In genomic region chr14:64572721-64573508, GRCh38 we compare ENCODE assay signal across 13 cellular contexts. TPM values are rescaled to one million over a fixed set of nuclear protein-coding genes. Genes with fewer than 3 reads are reported as not detected.
DNase-seq lines count a peak whose midpoint lies in the region; ATAC-seq and FAIRE-seq lines count a peak whose summit lies in the region.
"Had no signal": no experiment of that assay in that cellular context is flagged by ENCODE, and none has a peak within 500 bp of the region (broad histone marks: within the 10 kb centered on the region; RNA-seq: fewer than 3 reads in every experiment).

No MANE protein-coding gene starts in this region.

- peak; percentile 78 for FAIRE-seq in frontal cortex (lab: Jason Lieb, UNC)
- FAIRE-seq: TTC549 had no signal

- H3K36me3 Mint-ChIP-seq in activated T-cell treated with anti-CD3 and anti-CD28 coated beads, Interleukin-2, amount 50 U/mL, for 72 hours (ENCODE audit: insufficient read depth in 2 of 2) = no peaks in the 10 kb centered on the region
- H3K36me3 Mint-ChIP-seq: natural killer cell had no signal

- in situ Hi-C loops in SK-MEL-5 (cut with HindIII; ENCODE audit: low pct_unique_long_range_greater_than_20kb, low sequenced_read_pairs) = no loop called here

- peak; percentile 94 for DNase-seq in Ammon's horn (ENCODE audit: low spot score)
- peak; percentile 15 for DNase-seq in SK-MEL-5 (ENCODE audit: low read depth, low spot score)
- DNase-seq in frontal cortex (ENCODE audit: low spot score in 2 of 2) = peak; percentile 30 to 43
- DNase-seq in myocyte (ENCODE audit: low read depth) = peak; percentile 17
- no peak for DNase-seq in COR-L47 (lab: John Stamatoyannopoulos, UW)
- no peak for DNase-seq in NCI-H1436 (lab: John Stamatoyannopoulos, UW)
- no peak for DNase-seq in activated T-cell treated with anti-CD3 and anti-CD28 coated beads, Interleukin-2, amount 50 U/mL, for 72 hours
- DNase-seq: HFFc6; natural killer cell; stimulated activated CD4-positive, alpha-beta T cell treated with anti-CD3 and anti-CD28 coated beads, Interleukin-2, amount 100 ng/mL, for 48 hours; thyroid gland had no signal

- no peaks in the 10 kb centered on the region for H3K4me1 Mint-ChIP-seq in activated T-cell treated with anti-CD3 and anti-CD28 coated beads, Interleukin-2, amount 50 U/mL, for 72 hours (ENCODE audit: low read depth)
- H3K4me1 Mint-ChIP-seq: natural killer cell had no signal

- ATAC-seq in GM21390 (IDR thresholded peaks at IDR 0.05; ENCODE audit: unreplicated experiment) = no peak
- no peak for ATAC-seq in activated T-cell treated with anti-CD3 and anti-CD28 coated beads, Interleukin-2, amount 50 U/mL, for 72 hours (replicated peaks in 1 of 2)
- ATAC-seq: natural killer cell had no signal

- H3K4me3 Mint-ChIP-seq in activated T-cell treated with anti-CD3 and anti-CD28 coated beads, Interleukin-2, amount 50 U/mL, for 72 hours = no peak overlapping the region
- H3K4me3 Mint-ChIP-seq: HFFc6, natural killer cell had no signal

- H3K9me3 Mint-ChIP-seq in activated T-cell treated with anti-CD3 and anti-CD28 coated beads, Interleukin-2, amount 50 U/mL, for 72 hours = no peaks in the 10 kb centered on the region
- H3K9me3 Mint-ChIP-seq: HFFc6, natural killer cell had no signal

- H3K27ac Mint-ChIP-seq in activated T-cell treated with anti-CD3 and anti-CD28 coated beads, Interleukin-2, amount 50 U/mL, for 72 hours = no peak overlapping the region
- H3K27ac Mint-ChIP-seq: HFFc6, natural killer cell had no signal

- H3K27me3 Mint-ChIP-seq in activated T-cell treated with anti-CD3 and anti-CD28 coated beads, Interleukin-2, amount 50 U/mL, for 72 hours (ENCODE audit: low read depth) = no peaks in the 10 kb centered on the region

RNA-seq across cellular contexts. Expression of gene PPP1R36, which starts 23.2 kb away (rescaled TPM):
- total RNA-seq in SK-MEL-5 (2014; rRNA removed; shearing (Covaris generic)) = not detected in 2 replicates
- 0.64 TPM in 1 of 2 replicates, not detected in the other for polyA plus RNA-seq in SK-MEL-5 (2015; cell fraction: cytosol; rRNA removed)
- 0.37 TPM in 1 of 2 replicates, not detected in the other for polyA plus RNA-seq in SK-MEL-5 (2015; cell fraction: nucleus; rRNA removed)
- total RNA-seq in frontal cortex (0.82 TPM), myocyte (0.35 TPM in 1 of 2 replicates, not detected in the other)
- polyA plus RNA-seq in myocyte (2012) = 1.3 TPM
- total RNA-seq in activated T-cell treated with anti-CD3 and anti-CD28 coated beads, Interleukin-2, amount 50 U/mL, for 72 hours = under 1 TPM in 1 of 2 donors, not detected in 1; 0.16 TPM

RNA-seq across cellular contexts. Expression of gene HSPA2, which starts 32.4 kb away (rescaled TPM):
- 20.8 and 21.1 TPM in 2 replicates for total RNA-seq in SK-MEL-5 (2014; rRNA removed; shearing (Covaris generic))
- 29.7 and 35.4 TPM in 2 replicates for polyA plus RNA-seq in SK-MEL-5 (2015; cell fraction: cytosol; rRNA removed)
- polyA plus RNA-seq in SK-MEL-5 (2015; cell fraction: nucleus; rRNA removed) = 7.3 and 7.7 TPM in 2 replicates
- 9.0 TPM for total RNA-seq in frontal cortex
- 4.7 and 6.7 TPM in 2 replicates for total RNA-seq in myocyte
- polyA plus RNA-seq in myocyte (2012) = 14.7 TPM
- 1 to 10 TPM; 5.5 to 7.7 TPM for total RNA-seq in activated T-cell treated with anti-CD3 and anti-CD28 coated beads, Interleukin-2, amount 50 U/mL, for 72 hours

Comparison
In these comparisons a context has a peak if more than half of its experiments do, and no peak if none do; other contexts are left out.
1. DNase-seq: peak in Ammon's horn (single experiment), SK-MEL-5 (single experiment), frontal cortex (2 of 2) and myocyte (single experiment); none in COR-L47 (single experiment), NCI-H1436 (single experiment) and activated T-cell treated with anti-CD3 and anti-CD28 coated beads, Interleukin-2, amount 50 U/mL, for 72 hours (0 of 2).